ENCODE assay signal across 27 cellular contexts in the genomic region with DNA sequence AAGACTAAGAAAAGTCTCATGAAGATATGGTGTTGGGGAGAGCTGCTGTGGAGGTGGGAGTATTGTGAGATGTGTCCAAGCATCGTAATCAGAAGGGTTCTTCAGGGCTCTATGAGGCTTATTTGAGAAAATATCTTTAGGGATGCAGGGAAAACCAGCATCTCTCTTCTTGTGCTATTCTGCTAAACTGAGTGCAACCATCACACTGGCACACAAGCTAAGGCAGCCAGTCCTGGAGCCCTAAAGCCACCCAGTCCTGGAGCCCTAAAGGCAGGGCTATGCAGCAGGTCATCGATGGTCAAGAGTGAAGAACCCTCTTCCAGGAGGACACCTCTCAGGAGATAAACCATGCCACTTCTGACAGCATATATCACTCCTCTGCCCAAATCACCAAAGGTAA.
"Had no signal": no experiment of that assay in that cellular context is flagged by ENCODE, and none has a peak within 500 bp of the region (broad histone marks: within the 10 kb centered on the region; RNA-seq: fewer than 3 reads in every experiment).

No MANE protein-coding gene starts in this region.

- H3K4me3 ChIP-seq: stomach, suprapubic skin, testis, thoracic aorta, thyroid gland, tibial artery, tibial nerve, transverse colon, upper lobe of left lung, upper lobe of right lung, uterus, vagina had no signal

- H3K27ac ChIP-seq: stomach, suprapubic skin, testis, thoracic aorta, thyroid gland, tibial artery, tibial nerve, transverse colon, upper lobe of left lung, upper lobe of right lung, uterus, vagina had no signal

- H3K36me3 ChIP-seq: stomach, suprapubic skin, thoracic aorta, thyroid gland, tibial artery, tibial nerve, transverse colon, upper lobe of left lung, upper lobe of right lung, uterus, vagina had no signal

- H3K4me1 ChIP-seq: stomach, suprapubic skin, testis, thyroid gland, tibial artery, tibial nerve, transverse colon, upper lobe of left lung, upper lobe of right lung, uterus, vagina had no signal

- FAIRE-seq: urothelium cell line had no signal

- H3K9me3 ChIP-seq: suprapubic skin, testis, thoracic aorta, thyroid gland, transverse colon, upper lobe of left lung, upper lobe of right lung, uterus, vagina had no signal

- ATAC-seq: stimulated activated effector memory CD8-positive, alpha-beta T cell treated with anti-CD3 and anti-CD28 coated beads, Interleukin-12 subunit alpha, Interleukin-12 subunit beta, amount 100 ng/mL, for 72 hours; stimulated activated memory B cell treated with anti-CD40 and anti-IgM and Interleukin-4, amounts not matched to agents 10 μg/mL and 1 μg/mL and 100 μg/mL, for 72 hours; stimulated activated naive B cell treated with anti-CD40 and anti-IgM and Interleukin-4, amounts not matched to agents 10 μg/mL and 1 μg/mL and 100 μg/mL, for 72 hours; stimulated activated naive CD8-positive, alpha-beta T cell treated with anti-CD3 and anti-CD28 coated beads, Interleukin-15, amount 100 ng/mL, for 72 hours; stimulated activated naive CD8-positive, alpha-beta T cell treated with anti-CD3 and anti-CD28 coated beads, Interleukin-15, Interleukin-2, amounts not matched to agents 100 U/mL and 50 U/mL, for 24 hours; upper lobe of right lung had no signal

- H3K27me3 ChIP-seq: stomach, suprapubic skin, testis, thyroid gland, tibial artery, tibial nerve, transverse colon, upper lobe of left lung, upper lobe of right lung, vagina had no signal

- DNase-seq: stimulated activated CD4-positive, alpha-beta T cell treated with anti-CD3 and anti-CD28 coated beads, Interleukin-2, amount 100 ng/mL, for 48 hours; stimulated activated CD4-positive, alpha-beta T cell treated with anti-CD3 and anti-CD28 coated beads, Interleukin-4, amount 100 ng/mL, for 1 hour; stimulated activated CD4-positive, alpha-beta T cell treated with anti-CD3 and anti-CD28 coated beads, Interleukin-4, amount 100 ng/mL, for 24 hours; stimulated activated CD4-positive, alpha-beta T cell treated with anti-CD3 and anti-CD28 coated beads, Interleukin-4, amount 100 ng/mL, for 4 hours; stimulated activated CD8-positive, alpha-beta memory T cell treated with anti-CD3 and anti-CD28 coated beads, Interleukin-4, amount 100 ng/mL, for 48 hours; stimulated activated naive B cell treated with anti-CD40 and anti-IgM and Interleukin-4, amounts not matched to agents 10 μg/mL and 1 μg/mL and 100 μg/mL, for 72 hours; stimulated activated naive CD4-positive, alpha-beta T cell; stimulated activated naive CD4-positive, alpha-beta T cell treated with Interleukin-2 at 50 U/mL for 16 hours; stimulated activated naive CD8-positive, alpha-beta T cell treated with anti-CD3 and anti-CD28 coated beads, Interleukin-15, amount 100 ng/mL, for 72 hours; stimulated activated naive CD8-positive, alpha-beta T cell treated with anti-CD3 and anti-CD28 coated beads, Interleukin-15, Interleukin-2, amounts not matched to agents 100 U/mL and 50 U/mL, for 24 hours; stomach; substantia nigra; testis; thyroid gland; tibial artery; transverse colon; trophoblast cell; upper lobe of left lung; upper lobe of right lung; uterus had no signal
